13 cellular contexts compared by ENCODE assay signal in genomic region chr18:9824862-9825479, GRCh38.
DNase-seq lines count a peak whose midpoint lies in the region; ATAC-seq, FAIRE-seq and TF ChIP-seq lines count a peak whose summit lies in the region.
"Had no signal": no experiment of that assay in that cellular context is flagged by ENCODE, and none has a peak within 500 bp of the region (broad histone marks: within the 10 kb centered on the region; RNA-seq: fewer than 3 reads in every experiment).

No MANE protein-coding gene starts in this region.

- CTCF ChIA-PET in CD8-positive, alpha-beta memory T cell (lab: Charles Lee) = no interaction called here

- H3K36me3 Mint-ChIP-seq in CD8-positive, alpha-beta memory T cell = no peaks in the 10 kb centered on the region

- POLR2A ChIA-PET in CD8-positive, alpha-beta memory T cell (lab: Charles Lee) = no interaction called here

- H3K36me3 ChIP-seq in CD8-positive, alpha-beta memory T cell (ENCODE audit: insufficient read depth, low read length) = no peaks in the 10 kb centered on the region
- no peaks in the 10 kb centered on the region for H3K36me3 ChIP-seq in body of pancreas (replicated peaks in 1 of 2; ENCODE audit: insufficient read depth in 1 of 2, low read depth in 2 of 2)
- no peaks in the 10 kb centered on the region for H3K36me3 ChIP-seq in kidney (ENCODE audit: control insufficient read depth in 1 of 2, insufficient read depth in 2 of 2, low read length in 2 of 2)
- no peaks in the 10 kb centered on the region for H3K36me3 ChIP-seq in skeletal muscle tissue (ENCODE audit: control insufficient read depth in 3 of 3, insufficient read depth in 3 of 3, low read length in 3 of 3)

- H3K27me3 Mint-ChIP-seq in CD8-positive, alpha-beta memory T cell = peaks cover 11 to 32% of the 10 kb centered on the region in 2 donors
- H3K27me3 Mint-ChIP-seq: B cell had no signal

- H3K9ac ChIP-seq in kidney (ENCODE audit: low read length in 2 of 2) (no peak overlapping the region), skeletal muscle tissue (ENCODE audit: low read depth in 1 of 3, low read length in 3 of 3) (peak overlapping the region in 2 of 3 donors; percentile 43 to 48)

- intact Hi-C loops in body of pancreas (cut with DNase I) (no loop called here), kidney (cut with DNase I) (no loop called here)

- peak overlapping the region; percentile 32 for H3K27ac ChIP-seq in CD8-positive, alpha-beta memory T cell (ENCODE audit: low read depth, low read length)
- peak overlapping the region in 3 of 4 donors; percentile 39 to 76 (median 71) for H3K27ac ChIP-seq in body of pancreas
- H3K27ac ChIP-seq in kidney (ENCODE audit: low read depth in 2 of 2, low read length in 2 of 2) = peak overlapping the region; percentile 71 to 79
- peak overlapping the region; percentile 79 for H3K27ac ChIP-seq in skeletal muscle tissue (ENCODE audit: low read depth, low read length)

- no peak for FAIRE-seq in kidney (lab: Jason Lieb, UNC)

- ATAC-seq in body of pancreas = peak; percentile 12
- ATAC-seq in GM21737 (IDR thresholded peaks at IDR 0.05; ENCODE audit: unreplicated experiment) = no peak
- ATAC-seq: activated CD4-positive, alpha-beta T cell treated with anti-CD3 and anti-CD28 coated beads for 36 hours; GM23338 had no signal

- H3K4me3 Mint-ChIP-seq in CD8-positive, alpha-beta memory T cell = no peak overlapping the region
- H3K4me3 Mint-ChIP-seq: activated CD4-positive, alpha-beta T cell treated with anti-CD3 and anti-CD28 coated beads for 36 hours; B cell; GM23338 had no signal

- no peaks in the 10 kb centered on the region for H3K4me1 ChIP-seq in CD8-positive, alpha-beta memory T cell (ENCODE audit: insufficient read depth, low read length)
- H3K4me1 ChIP-seq in body of pancreas (peaks cover 12% of the 10 kb centered on the region), kidney (ENCODE audit: control insufficient read depth in 1 of 2, insufficient read depth in 1 of 2, low read depth in 1 of 2, low read length in 2 of 2) (peaks cover 14 to 21% of the 10 kb centered on the region in 2 donors), skeletal muscle tissue (ENCODE audit: control insufficient read depth in 3 of 3, insufficient read depth in 3 of 3, low read length in 3 of 3) (peaks cover 27 to 41% (median 30%) of the 10 kb centered on the region in 3 donors)

- DNase-seq in CD8-positive, alpha-beta memory T cell = no peak
- DNase-seq in body of pancreas (no peak), kidney (no peak), islet precursor cell (no peak), SW480 (ENCODE audit: low spot score) (no peak), NCI-H1092 (lab: John Stamatoyannopoulos, UW) (no peak)
- DNase-seq: activated CD4-positive, alpha-beta T cell treated with anti-CD3 and anti-CD28 coated beads for 36 hours; activated naive CD4-positive, alpha-beta T cell; effector CD8-positive, alpha-beta T cell had no signal

- no peaks in the 10 kb centered on the region for H3K9me3 Mint-ChIP-seq in CD8-positive, alpha-beta memory T cell
- H3K9me3 Mint-ChIP-seq: GM23338 had no signal

- TF ChIP-seq CTCF in body of pancreas (IDR thresholded peaks at IDR 0.05) = no peak
- no peak for TF ChIP-seq CTCF in kidney (IDR thresholded peaks at IDR 0.05; ENCODE audit: borderline replicate concordance, extremely low read depth, insufficient read depth)

- WGBS in body of pancreas, 2 donors = 76 to 94% methylated on average over 4 of the region's 4 CpGs

- no peak for TF ChIP-seq POLR2A in body of pancreas (IDR thresholded peaks at IDR 0.05)

- H3K27me3 ChIP-seq in CD8-positive, alpha-beta memory T cell (ENCODE audit: insufficient read depth, low read length, poor library complexity, severe bottlenecking) = no peaks in the 10 kb centered on the region
- H3K27me3 ChIP-seq in body of pancreas (no peaks in the 10 kb centered on the region), skeletal muscle tissue (ENCODE audit: control insufficient read depth in 3 of 3, insufficient read depth in 3 of 3, low read length in 3 of 3) (no peaks in the 10 kb centered on the region)

- H3K9me3 ChIP-seq in CD8-positive, alpha-beta memory T cell (ENCODE audit: low read length) = no peaks in the 10 kb centered on the region
- H3K9me3 ChIP-seq in body of pancreas = no peaks in the 10 kb centered on the region
- no peaks in the 10 kb centered on the region for H3K9me3 ChIP-seq in kidney (ENCODE audit: control insufficient read depth in 1 of 2, low read length in 2 of 2)
- no peaks in the 10 kb centered on the region for H3K9me3 ChIP-seq in skeletal muscle tissue (ENCODE audit: control insufficient read depth in 3 of 3, low read length in 3 of 3)

- no peaks in the 10 kb centered on the region for H3K4me1 Mint-ChIP-seq in CD8-positive, alpha-beta memory T cell
- H3K4me1 Mint-ChIP-seq: activated CD4-positive, alpha-beta T cell treated with anti-CD3 and anti-CD28 coated beads for 36 hours had no signal

- H3K27ac Mint-ChIP-seq in CD8-positive, alpha-beta memory T cell = no peak overlapping the region
- H3K27ac Mint-ChIP-seq: activated CD4-positive, alpha-beta T cell treated with anti-CD3 and anti-CD28 coated beads for 36 hours had no signal

- no peak overlapping the region for H3K4me3 ChIP-seq in CD8-positive, alpha-beta memory T cell (ENCODE audit: low read length)
- H3K4me3 ChIP-seq in body of pancreas (no peak overlapping the region), kidney (ENCODE audit: low read length in 2 of 2) (no peak overlapping the region), skeletal muscle tissue (ENCODE audit: low read length in 3 of 3) (peak overlapping the region in 1 of 3 donors; percentile 15)
- H3K4me3 ChIP-seq: GM23338 had no signal

Comparison
In these comparisons a context has a peak if more than half of its experiments do, and no peak if none do; other contexts are left out.
1. H3K9ac ChIP-seq: peak in skeletal muscle tissue (2 of 3); none in kidney (0 of 2).
2. Peak in every context shown above with its lines, with median percentiles within 50 percentile points of each other: H3K27ac ChIP-seq.